Comparison of ENCODE assay signal across 8 cellular contexts in the genomic region with DNA sequence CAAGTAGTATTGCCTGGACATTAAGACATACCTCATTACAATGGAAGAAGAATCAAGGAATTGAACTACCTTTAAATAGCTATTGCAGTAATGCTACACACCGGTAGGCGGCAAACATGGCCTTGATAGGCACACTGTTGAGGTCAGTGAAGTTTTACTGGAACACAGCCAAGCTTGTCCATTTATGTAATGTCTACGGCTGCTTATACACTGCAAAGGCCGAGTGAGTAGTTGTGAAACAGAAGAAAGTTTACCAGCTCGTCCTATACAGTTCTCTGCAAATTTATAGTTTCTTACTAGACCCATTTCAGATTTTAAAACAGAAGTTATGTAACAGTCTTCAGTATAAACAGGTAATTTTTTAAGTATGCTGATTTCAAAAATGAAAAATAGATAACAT. TPM values are rescaled to one million over a fixed set of nuclear protein-coding genes. Genes with fewer than 3 reads are reported as not detected.
DNase-seq lines count a peak whose midpoint lies in the region; ATAC-seq, FAIRE-seq and TF ChIP-seq lines count a peak whose summit lies in the region.

No MANE protein-coding gene starts in this region.

- H3K27me3 Mint-ChIP-seq in astrocyte (ENCODE audit: low read depth, unreplicated experiment): no peaks in the 10 kb centered on the region

- peaks cover 10% of the 10 kb centered on the region for H4K20me1 ChIP-seq in astrocyte (ENCODE audit: insufficient read depth, low read length)

- intact Hi-C loops in right cardiac atrium (cut with DNase I): loop anchor here in 2 of 4 donors (10.0 kb wide), 2 partner anchors 199 to 349 kb away; no protein-coding TSS in a partner anchor

- WGBS in right cardiac atrium: 9% methylated on average over 5 of the region's 5 CpGs

- peak; percentile 56 for ATAC-seq in GM21619 (IDR thresholded peaks at IDR 0.05; ENCODE audit: unreplicated experiment)
- ATAC-seq in right cardiac atrium: peak; percentile 97
- no peak for ATAC-seq in GM21529 (IDR thresholded peaks at IDR 0.05; ENCODE audit: unreplicated experiment)
- ATAC-seq in GM18505 (IDR thresholded peaks at IDR 0.05; ENCODE audit: unreplicated experiment): no peak

- TF ChIP-seq POLR2A in GM18505 (IDR thresholded peaks at IDR 0.05; ENCODE audit: borderline replicate concordance, extremely low read depth, insufficient read depth, insufficient read length): no peak

- peaks cover 9% of the 10 kb centered on the region for H3K36me3 Mint-ChIP-seq in astrocyte (ENCODE audit: low read depth, unreplicated experiment)

- no peaks in the 10 kb centered on the region for H3K27me3 ChIP-seq in astrocyte (ENCODE audit: insufficient read depth, low read length)
- no peaks in the 10 kb centered on the region for H3K27me3 ChIP-seq in right cardiac atrium (ENCODE audit: control insufficient read depth, insufficient read depth)

- FAIRE-seq in astrocyte (lab: Jason Lieb, UNC): no peak

- no peak overlapping the region for H3K9ac ChIP-seq in astrocyte (ENCODE audit: low read length)

- H2AFZ ChIP-seq in astrocyte (ENCODE audit: low read depth, low read length): no peak overlapping the region

- H3K4me1 Mint-ChIP-seq in astrocyte (ENCODE audit: low read depth, unreplicated experiment): peaks cover 16% of the 10 kb centered on the region

- no peaks in the 10 kb centered on the region for H3K9me3 ChIP-seq in astrocyte (ENCODE audit: insufficient read depth, low read depth, low read length)
- no peaks in the 10 kb centered on the region for H3K9me3 ChIP-seq in right cardiac atrium (ENCODE audit: control insufficient read depth, low read length)

- H3K4me3 Mint-ChIP-seq in astrocyte (ENCODE audit: unreplicated experiment): no peak overlapping the region

- TF ChIP-seq CTCF in C4-2B (conservative IDR thresholded peaks at IDR 0.05): peak; percentile 97
- TF ChIP-seq CTCF in astrocyte (IDR thresholded peaks at IDR 0.05; ENCODE audit: insufficient read depth, low read depth, low read length): peak; percentile 95

- H3K4me1 ChIP-seq in astrocyte (ENCODE audit: insufficient read depth, low read length): no peaks in the 10 kb centered on the region
- no peaks in the 10 kb centered on the region for H3K4me1 ChIP-seq in right cardiac atrium (ENCODE audit: control insufficient read depth, insufficient read depth, low read length)

- H3K36me3 ChIP-seq in astrocyte (ENCODE audit: insufficient read depth, low read length): peaks cover 18% of the 10 kb centered on the region

- DNase-seq in NCI-H460 (ENCODE audit: extremely low read depth, low read depth) (peak; percentile 87), astrocyte (ENCODE audit: low read depth) (peak; percentile 91), right cardiac atrium (peak; percentile 65 to 77 (median 67)), renal cortical epithelial cell (ENCODE audit: low read depth) (peak; percentile 97)

- H3K27ac ChIP-seq in C4-2B: no peak overlapping the region
- no peak overlapping the region for H3K27ac ChIP-seq in astrocyte (ENCODE audit: low read depth, low read length)
- no peak overlapping the region for H3K27ac ChIP-seq in right cardiac atrium (ENCODE audit: low read length)

- no peak overlapping the region for H3K27ac Mint-ChIP-seq in astrocyte (ENCODE audit: unreplicated experiment)

- H3K79me2 ChIP-seq in astrocyte (ENCODE audit: insufficient read depth, low read length): peaks cover 6% of the 10 kb centered on the region

- H3K4me3 ChIP-seq in astrocyte (ENCODE audit: insufficient read depth, low read depth, low read length) (no peak overlapping the region), right cardiac atrium (ENCODE audit: low read length) (no peak overlapping the region)

- H3K4me2 ChIP-seq in astrocyte (ENCODE audit: low read length): peak overlapping the region; percentile 1

- no peaks in the 10 kb centered on the region for H3K9me3 Mint-ChIP-seq in astrocyte (ENCODE audit: unreplicated experiment)

RNA-seq across cellular contexts. Expression of a gene that starts 38.8 kb away (rescaled TPM):
- 30.6 and 35.5 TPM in 2 replicates for total RNA-seq in NCI-H460 (2014; rRNA removed; shearing (Covaris generic))
- polyA plus RNA-seq in NCI-H460 (2014; cell fraction: nucleus; rRNA removed): 30.9 and 52.5 TPM in 2 replicates
- total RNA-seq in astrocyte: 131 and 132 TPM in 2 replicates
- total RNA-seq in right cardiac atrium: 10 to 100 TPM; 56.9 to 95.8 (median 65.3) TPM
- polyA plus RNA-seq in right cardiac atrium: 18.8 TPM
- total RNA-seq in renal cortical epithelial cell: 152 and 166 TPM in 2 replicates

Comparison
In these comparisons a context has a peak if more than half of its experiments do, and no peak if none do; other contexts are left out.
1. ATAC-seq: peak in GM21619 (single experiment) and right cardiac atrium (2 of 2); none in GM21529 (single experiment) and GM18505 (single experiment).
2. Peak in every context shown above with its lines, with median percentiles within 50 percentile points of each other: DNase-seq.